7 cellular contexts compared by ENCODE assay signal in genomic region chr13:108074429-108074828, GRCh38.
A peak's percentile ranks its signal among the peaks of the same experiment; 100 is the strongest.
DNase-seq lines count a peak whose midpoint lies in the region; ATAC-seq, FAIRE-seq and TF ChIP-seq lines count a peak whose summit lies in the region.
"Not testable (repeated sequence)": the region's sequence is repeated elsewhere in the genome, so short reads cannot be mapped to it uniquely, and the experiment has no call there.

No MANE protein-coding gene starts in this region.

- ATAC-seq in Panc1, GM12878: not testable (repeated sequence)

- H3K27ac ChIP-seq in Panc1 (ENCODE audit: low read length); GM12878 (ENCODE audit: control insufficient read depth, insufficient read depth); neural cell (ENCODE audit: low read length): not testable (repeated sequence)

- not testable (repeated sequence) for H3K9ac ChIP-seq in Loucy (ENCODE audit: low read depth, low read length, poor library complexity, severe bottlenecking); GM12878 (ENCODE audit: control insufficient read depth, insufficient read depth, low read length); neural cell (ENCODE audit: low read length)

- H4K20me1 ChIP-seq in Loucy (ENCODE audit: insufficient read depth, low read length, poor library complexity, severe bottlenecking); GM12878 (ENCODE audit: control insufficient read depth, insufficient read depth); neural cell (ENCODE audit: insufficient read depth): not testable (repeated sequence)

- not testable (repeated sequence) for TF ChIP-seq EP300 in GM12878 (IDR thresholded peaks at IDR 0.05; ENCODE audit: borderline replicate concordance in 1 of 2, control insufficient read depth in 1 of 2, low read depth in 2 of 2, low read length in 2 of 2); neural cell (conservative IDR thresholded peaks at IDR 0.05; ENCODE audit: poor library complexity, severe bottlenecking)

- TF ChIP-seq RAD21 in GM12878 (IDR thresholded peaks at IDR 0.05; ENCODE audit: insufficient read depth, low read depth, low read length); neural cell (conservative IDR thresholded peaks at IDR 0.05): not testable (repeated sequence)

- H3K9me2 ChIP-seq in Loucy (replicated peaks; ENCODE audit: low read depth, low read length); neural cell (ENCODE audit: insufficient read depth, low read length): not testable (repeated sequence)

- H3K4me3 ChIP-seq in Caco-2 (ENCODE audit: low read depth, low read length); Loucy (ENCODE audit: low read length, poor library complexity, severe bottlenecking); Panc1 (ENCODE audit: low read depth in 2 of 2, low read length in 2 of 2); GM12878; epithelial cell of proximal tubule (ENCODE audit: low read depth, low read length); neural cell (ENCODE audit: low read length): not testable (repeated sequence)

- not testable (repeated sequence) for H3K27me3 ChIP-seq in Caco-2 (replicated peaks; ENCODE audit: control insufficient read depth, insufficient read depth, low read length); Loucy (ENCODE audit: insufficient read depth, low read length, poor library complexity, severe bottlenecking); Panc1 (ENCODE audit: control insufficient read depth, insufficient read depth, low read length); GM12878 (replicated peaks in 1 of 2; ENCODE audit: control insufficient read depth in 2 of 2, insufficient read depth in 2 of 2, low read length in 1 of 2); neural cell (ENCODE audit: insufficient read depth, low read depth, low read length)

- BruUV-seq in Caco-2 (replicated peaks; lab: Mats Ljungman, UMichigan); Panc1 (replicated peaks; lab: Mats Ljungman, UMichigan); GM12878 (replicated peaks; lab: Mats Ljungman, UMichigan): not testable (repeated sequence)

- not testable (repeated sequence) for H3K36me3 ChIP-seq in Caco-2 (ENCODE audit: control insufficient read depth, insufficient read depth, low read length); Loucy (ENCODE audit: insufficient read depth, low read length); Panc1 (ENCODE audit: control insufficient read depth, insufficient read depth, low read length); GM12878 (ENCODE audit: control insufficient read depth in 2 of 2, insufficient read depth in 2 of 2, low read length in 1 of 2); neural cell (ENCODE audit: insufficient read depth, low read length)

- H3K4me2 ChIP-seq in Loucy (ENCODE audit: low read depth, low read length, poor library complexity, severe bottlenecking); GM12878 (ENCODE audit: control insufficient read depth, insufficient read depth); neural cell (ENCODE audit: low read length): not testable (repeated sequence)

- POLR2A ChIA-PET in Caco-2 (lab: Charles Lee); Panc1 (lab: Charles Lee); GM12878 (lab: Charles Lee): not testable (repeated sequence)

- intact Hi-C loops in Caco-2 (cut with micrococcal nuclease; ENCODE audit: unreplicated experiment); Panc1 (cut with micrococcal nuclease; ENCODE audit: unreplicated experiment); GM12878 (cut with micrococcal nuclease; ENCODE audit: unreplicated experiment): not testable (repeated sequence)

- H3K4me3 Mint-ChIP-seq in Caco-2 (ENCODE audit: unreplicated experiment) = not testable (repeated sequence)

- not testable (repeated sequence) for DNase-seq in Caco-2; GM13977 (ENCODE audit: low spot score); Panc1 (ENCODE audit: low read depth, low spot score); GM12878 (ENCODE audit: low read depth, low spot score); epithelial cell of proximal tubule (ENCODE audit: low read depth)

- not testable (repeated sequence) for TF ChIP-seq POLR2A in GM12878 (IDR thresholded peaks at IDR 0.05; ENCODE audit: low read depth, low read length)

- WGBS in GM12878 (ENCODE audit: insufficient coverage, insufficient replicate concordance, low lambda C conversion rate, missing lambda C conversion rate) = 12% methylated on average over 5 of the region's 5 CpGs

- H3F3A ChIP-seq in Loucy (ENCODE audit: low read depth); neural cell (ENCODE audit: insufficient read depth, low read length, poor library complexity, severe bottlenecking): not testable (repeated sequence)

- CTCF ChIA-PET in Caco-2 (lab: Charles Lee); Panc1 (lab: Charles Lee); GM12878 (lab: Yijun Ruan, JAX): not testable (repeated sequence)

- H2AFZ ChIP-seq in Loucy (ENCODE audit: low read length); GM12878 (ENCODE audit: control insufficient read depth, low read depth, low read length); neural cell (ENCODE audit: low read depth, low read length): not testable (repeated sequence)

- not testable (repeated sequence) for H3K4me1 ChIP-seq in Caco-2; Loucy (ENCODE audit: insufficient read depth, low read length, poor library complexity, severe bottlenecking); Panc1 (ENCODE audit: control insufficient read depth, insufficient read depth, low read length); GM12878 (ENCODE audit: control insufficient read depth, insufficient read depth, low read length)

- SMC1A ChIA-PET in GM12878 (lab: Charles Lee; ENCODE audit: uncharacterized antibody, unreplicated experiment) = not testable (repeated sequence)

- H3K36me3 Mint-ChIP-seq in Caco-2 (ENCODE audit: insufficient read depth, unreplicated experiment) = not testable (repeated sequence)

- H3K79me2 ChIP-seq in Loucy (ENCODE audit: insufficient read depth, low read length); GM12878 (ENCODE audit: control insufficient read depth, insufficient read depth, low read length); neural cell (replicated peaks; ENCODE audit: insufficient read depth, low read length): not testable (repeated sequence)

- not testable (repeated sequence) for H3K9me3 ChIP-seq in Caco-2; Loucy (ENCODE audit: insufficient read depth, low read depth, low read length); Panc1 (ENCODE audit: control insufficient read depth, insufficient read depth, low read depth, low read length); GM12878 (replicated peaks; ENCODE audit: control insufficient read depth, insufficient read depth, low read length); neural cell (ENCODE audit: low read length)

- FAIRE-seq in GM12878 (lab: Jason Lieb, UNC) = not testable (repeated sequence)

- H3K9me3 Mint-ChIP-seq in Caco-2 (ENCODE audit: unreplicated experiment) = peaks cover 64% of the 10 kb centered on the region

- H3K27me3 Mint-ChIP-seq in Caco-2 (ENCODE audit: insufficient read depth, unreplicated experiment) = not testable (repeated sequence)

- H3K27ac Mint-ChIP-seq in Caco-2 (ENCODE audit: unreplicated experiment) = not testable (repeated sequence)

- TF ChIP-seq CTCF in Caco-2 (IDR thresholded peaks at IDR 0.05; ENCODE audit: insufficient read depth in 1 of 2, low read depth in 1 of 2, low read length in 1 of 2, severe bottlenecking in 1 of 2, unreplicated experiment in 1 of 2) (peak; percentile 24 to 45), GM13977 (IDR thresholded peaks at IDR 0.05; ENCODE audit: extremely low read depth, insufficient read depth, missing control alignments) (peak; percentile 2), Loucy (conservative IDR thresholded peaks at IDR 0.05; ENCODE audit: low read length) (peak; percentile 28; the same call in 1 of the 2 replicates), Panc1 (IDR thresholded peaks at IDR 0.05) (peak; percentile 8; the same call in 1 of the 2 replicates), GM12878 (IDR thresholded peaks at IDR 0.05 in 2 of 3, conservative IDR thresholded peaks at IDR 0.05 in 1 of 3; ENCODE audit: control insufficient read depth in 2 of 3, extremely low read depth in 1 of 3, insufficient read depth in 1 of 3, low read depth in 3 of 3, low read length in 3 of 3) (peak in 2 of 3 experiments; percentile 7 to 21; a peak in 1 of 6 replicates), epithelial cell of proximal tubule (conservative IDR thresholded peaks at IDR 0.05; ENCODE audit: low read depth, low read length) (peak; percentile 43), neural cell (IDR thresholded peaks at IDR 0.05; ENCODE audit: poor library complexity, severe bottlenecking) (peak; percentile 16)

- RAD21 ChIA-PET in GM12878 (lab: Charles Lee; ENCODE audit: unreplicated experiment) = not testable (repeated sequence)

- in situ Hi-C loops in GM13977 (cut with MboI; ENCODE audit: low pct_unique_long_range_greater_than_20kb, low sequenced_read_pairs, unreplicated experiment); Panc1 (cut with HindIII; ENCODE audit: low pct_unique_long_range_greater_than_20kb, low sequenced_read_pairs); GM12878 (cut with MboI): not testable (repeated sequence)

- peaks cover 12% of the 10 kb centered on the region for H3K4me1 Mint-ChIP-seq in Caco-2 (ENCODE audit: low read depth, unreplicated experiment)
